8 cellular contexts compared by ENCODE assay signal in genomic region chr2:77652499-77652898, GRCh38.
"Had no signal": no experiment of that assay in that cellular context is flagged by ENCODE, and none has a peak within 500 bp of the region (broad histone marks: within the 10 kb centered on the region; RNA-seq: fewer than 3 reads in every experiment).

No MANE protein-coding gene starts in this region.

- ATAC-seq: GM12878 had no signal

- H3K4me3 ChIP-seq: GM12878 had no signal

- FAIRE-seq: G401.6, GM12878, GM12891, GM12892, GM18507, GM19239 had no signal

- DNase-seq: GDM1, GF-D8 had no signal
